In the genomic region with DNA sequence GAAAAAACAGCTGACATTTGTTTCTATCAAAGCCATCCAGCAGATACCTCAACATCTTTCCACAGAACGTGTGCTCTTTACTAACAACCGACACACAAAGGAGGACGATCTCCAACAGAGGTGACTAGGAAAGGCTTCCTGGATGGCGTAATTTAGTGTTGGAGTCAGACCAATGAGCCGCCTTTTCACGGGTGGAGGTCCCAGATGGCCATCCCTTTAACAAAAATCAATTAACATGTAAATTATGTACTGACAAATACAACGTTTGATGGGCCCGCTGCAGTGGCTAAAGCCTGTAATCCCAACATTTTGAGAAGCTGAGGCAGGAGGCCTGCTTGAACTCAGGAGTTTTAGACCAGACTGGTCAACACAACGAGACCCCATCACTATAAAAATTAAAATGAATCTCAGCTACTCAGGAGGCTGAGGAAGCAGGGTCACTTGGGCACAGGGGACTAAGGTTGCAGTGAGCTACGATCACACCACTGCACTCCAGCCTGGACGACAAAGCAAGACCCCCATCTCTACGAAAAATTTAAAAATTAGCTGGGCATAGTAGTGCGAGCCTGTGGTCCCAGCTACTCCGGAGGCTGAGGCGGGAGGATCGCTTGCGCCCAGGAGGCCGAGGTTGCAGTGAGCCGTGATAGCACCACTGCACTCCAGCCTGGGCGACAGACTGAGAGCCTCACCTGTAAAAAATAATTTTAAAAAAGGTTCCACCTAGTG, we compare ENCODE assay signal across 8 cellular contexts. TPM values are rescaled to one million over a fixed set of nuclear protein-coding genes. Genes with fewer than 3 reads are reported as not detected.
DNase-seq lines count a peak whose midpoint lies in the region; ATAC-seq lines count a peak whose summit lies in the region.

No MANE protein-coding gene starts in this region.

- DNase-seq in NCI-H82 (lab: John Stamatoyannopoulos, UW) (peak; percentile 51), NCI-H82 treated with DMSO at 0.1 percent for 48 hours (lab: John Stamatoyannopoulos, UW; ENCODE audit: unreplicated experiment) (no peak), iPS DF 6.9 (ENCODE audit: low read depth, low spot score) (no peak), NCI-H1436 (lab: John Stamatoyannopoulos, UW) (no peak), HCEC 1CT (no peak)
- no peak for DNase-seq in activated CD4-positive, alpha-beta memory T cell treated with anti-CD3 and anti-CD28 coated beads, Interleukin-2, amount 10 ng/mL, durations not matched to agents 7 days and 5 days
- DNase-seq in stimulated activated effector memory CD8-positive, alpha-beta T cell treated with anti-CD3 and anti-CD28 coated beads, Interleukin-12 subunit alpha, Interleukin-12 subunit beta, amount 100 ng/mL, for 72 hours (ENCODE audit: low spot score in 2 of 2) = no peak

- H3K4me1 Mint-ChIP-seq in activated CD4-positive, alpha-beta memory T cell treated with anti-CD3 and anti-CD28 coated beads, Interleukin-2, amount 10 ng/mL, durations not matched to agents 7 days and 5 days = peaks cover 26% of the 10 kb centered on the region
- H3K4me1 Mint-ChIP-seq in stimulated activated effector memory CD8-positive, alpha-beta T cell treated with anti-CD3 and anti-CD28 coated beads, Interleukin-12 subunit alpha, Interleukin-12 subunit beta, amount 100 ng/mL, for 72 hours = peaks cover 12% of the 10 kb centered on the region

- CTCF ChIA-PET in activated CD4-positive, alpha-beta memory T cell treated with anti-CD3 and anti-CD28 coated beads, Interleukin-2, amount 10 ng/mL, durations not matched to agents 7 days and 5 days (lab: Charles Lee) = no interaction called here

- peaks cover 2% of the 10 kb centered on the region; the same call in 1 of the 2 replicates for H3K4me1 ChIP-seq in iPS DF 6.9 (ENCODE audit: control insufficient read depth, insufficient read depth, low read length)

- no peaks in the 10 kb centered on the region for H3K9me3 Mint-ChIP-seq in activated CD4-positive, alpha-beta memory T cell treated with anti-CD3 and anti-CD28 coated beads, Interleukin-2, amount 10 ng/mL, durations not matched to agents 7 days and 5 days
- no peaks in the 10 kb centered on the region for H3K9me3 Mint-ChIP-seq in stimulated activated effector memory CD8-positive, alpha-beta T cell treated with anti-CD3 and anti-CD28 coated beads, Interleukin-12 subunit alpha, Interleukin-12 subunit beta, amount 100 ng/mL, for 72 hours

- peaks cover 9% of the 10 kb centered on the region for H3K36me3 Mint-ChIP-seq in activated CD4-positive, alpha-beta memory T cell treated with anti-CD3 and anti-CD28 coated beads, Interleukin-2, amount 10 ng/mL, durations not matched to agents 7 days and 5 days (ENCODE audit: low read depth)
- H3K36me3 Mint-ChIP-seq in stimulated activated effector memory CD8-positive, alpha-beta T cell treated with anti-CD3 and anti-CD28 coated beads, Interleukin-12 subunit alpha, Interleukin-12 subunit beta, amount 100 ng/mL, for 72 hours = peaks cover 5% of the 10 kb centered on the region

- no peaks in the 10 kb centered on the region for H3K27me3 ChIP-seq in iPS DF 6.9 (ENCODE audit: control insufficient read depth, insufficient read depth, low read length)

- no peaks in the 10 kb centered on the region; the same call in 1 of the 2 replicates for H3K36me3 ChIP-seq in iPS DF 6.9 (ENCODE audit: control insufficient read depth, insufficient read depth, low read length)

- no peak for ATAC-seq in stimulated activated effector memory CD8-positive, alpha-beta T cell treated with anti-CD3 and anti-CD28 coated beads, Interleukin-12 subunit alpha, Interleukin-12 subunit beta, amount 100 ng/mL, for 72 hours
- no peak for ATAC-seq in HG03095 (IDR thresholded peaks at IDR 0.05; ENCODE audit: unreplicated experiment)

- peak overlapping the region; percentile 82 for H3K4me3 Mint-ChIP-seq in activated CD4-positive, alpha-beta memory T cell treated with anti-CD3 and anti-CD28 coated beads, Interleukin-2, amount 10 ng/mL, durations not matched to agents 7 days and 5 days
- peak overlapping the region; percentile 76 for H3K4me3 Mint-ChIP-seq in stimulated activated effector memory CD8-positive, alpha-beta T cell treated with anti-CD3 and anti-CD28 coated beads, Interleukin-12 subunit alpha, Interleukin-12 subunit beta, amount 100 ng/mL, for 72 hours

- no peaks in the 10 kb centered on the region for H3K27me3 Mint-ChIP-seq in activated CD4-positive, alpha-beta memory T cell treated with anti-CD3 and anti-CD28 coated beads, Interleukin-2, amount 10 ng/mL, durations not matched to agents 7 days and 5 days

- H3K27ac ChIP-seq in iPS DF 6.9 (ENCODE audit: low read length) = no peak overlapping the region

- no peaks in the 10 kb centered on the region for H3K9me3 ChIP-seq in iPS DF 6.9 (ENCODE audit: control insufficient read depth, insufficient read depth, low read length)

- no CpG with 5 or more reads among the region's 20 CpGs for WGBS in iPS DF 6.9 (ENCODE audit: insufficient coverage, insufficient read length)

- POLR2A ChIA-PET in activated CD4-positive, alpha-beta memory T cell treated with anti-CD3 and anti-CD28 coated beads, Interleukin-2, amount 10 ng/mL, durations not matched to agents 7 days and 5 days (lab: Charles Lee) = interaction anchor here (1.8 to 3.2 kb wide), 3 partner anchors 20 to 60 kb away, joined by 8 to 37 read pairs (median 10); partner anchors contain the start of gene ZNF507

- H3K27ac Mint-ChIP-seq in activated CD4-positive, alpha-beta memory T cell treated with anti-CD3 and anti-CD28 coated beads, Interleukin-2, amount 10 ng/mL, durations not matched to agents 7 days and 5 days = peak overlapping the region; percentile 77
- H3K27ac Mint-ChIP-seq in stimulated activated effector memory CD8-positive, alpha-beta T cell treated with anti-CD3 and anti-CD28 coated beads, Interleukin-12 subunit alpha, Interleukin-12 subunit beta, amount 100 ng/mL, for 72 hours = peak overlapping the region; percentile 93

- H3K4me3 ChIP-seq in iPS DF 6.9 (ENCODE audit: low read length) = peak overlapping the region; percentile 91; the same call in 1 of the 2 replicates

RNA-seq across cellular contexts. Expression of gene DPY19L3, which starts 1.2 kb away (rescaled TPM):
- total RNA-seq in activated CD4-positive, alpha-beta memory T cell treated with anti-CD3 and anti-CD28 coated beads, Interleukin-2, amount 10 ng/mL, durations not matched to agents 7 days and 5 days = 1 to 10 TPM; 8.3 to 9.5 TPM

RNA-seq across cellular contexts. Expression of gene ZNF507, which starts 59.0 kb away (rescaled TPM):
- 10 to 100 TPM; 23.4 to 23.7 TPM for total RNA-seq in activated CD4-positive, alpha-beta memory T cell treated with anti-CD3 and anti-CD28 coated beads, Interleukin-2, amount 10 ng/mL, durations not matched to agents 7 days and 5 days
